1 cellular context compared by ENCODE assay signal in the genomic region with DNA sequence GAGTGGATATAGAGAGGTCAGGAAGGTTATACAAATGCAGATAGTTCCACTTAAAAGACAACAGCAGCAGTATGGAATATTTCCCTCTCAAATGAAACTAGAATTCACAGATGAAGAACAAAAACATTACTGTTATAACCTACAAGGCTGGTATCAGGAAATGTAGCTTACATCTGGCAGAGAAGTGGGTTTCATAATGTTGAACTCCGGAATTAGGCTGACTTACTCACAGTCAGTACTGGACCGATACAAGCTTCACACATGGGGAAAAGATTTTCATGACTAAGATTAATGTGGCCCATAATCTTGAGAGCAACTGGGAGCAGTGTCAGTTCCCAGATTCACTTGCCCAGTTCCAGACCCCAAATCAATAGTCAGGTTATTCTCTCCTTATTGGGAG.
TF ChIP-seq lines count a peak whose summit lies in the region.

No MANE protein-coding gene starts in this region.

TF ChIP-seq in IMR-90, 13 proteins besides CTCF, POLR2A, EP300 and RAD21 (continued from another document):
- TF ChIP-seq ELK1 (IDR thresholded peaks at IDR 0.05; ENCODE audit: borderline replicate concordance, low read depth, low read length) (no peak), MAFK (IDR thresholded peaks at IDR 0.05; ENCODE audit: low read depth, low read length) (no peak), BHLHE40 (IDR thresholded peaks at IDR 0.05; ENCODE audit: low read depth, low read length) (no peak), SMC3 (IDR thresholded peaks at IDR 0.05; ENCODE audit: low read depth, low read length) (no peak), NFE2L2 (IDR thresholded peaks at IDR 0.05; ENCODE audit: low read depth, low read length) (no peak), MAZ (IDR thresholded peaks at IDR 0.05; ENCODE audit: borderline replicate concordance, low read depth, low read length) (no peak)
TF ChIP-seq in IMR-90: peak in this region for 0.
